In the genomic region with DNA sequence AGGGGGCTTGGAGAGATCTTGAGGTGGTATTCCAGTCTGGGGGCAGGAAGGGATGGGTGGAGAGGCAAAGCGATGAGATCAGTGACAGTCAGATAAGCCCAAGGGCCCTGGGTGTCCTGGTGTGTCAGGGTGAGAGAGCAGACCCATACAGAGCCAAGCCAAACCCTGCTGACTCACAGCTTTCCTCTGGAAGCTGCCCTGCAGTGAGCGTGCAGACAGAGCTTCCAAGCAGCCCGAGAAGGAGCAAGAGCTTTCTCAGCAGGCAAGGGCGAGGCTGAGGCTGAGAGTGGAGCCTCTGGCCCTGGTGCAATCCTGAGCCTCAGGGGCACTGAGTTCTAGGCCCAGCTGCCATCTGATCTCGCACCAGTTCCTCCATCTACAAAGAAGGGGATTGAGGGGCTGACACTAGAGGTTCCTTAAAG, we compare ENCODE assay signal across 10 cellular contexts.
DNase-seq lines count a peak whose midpoint lies in the region; ATAC-seq and TF ChIP-seq lines count a peak whose summit lies in the region.
"Had no signal": no experiment of that assay in that cellular context is flagged by ENCODE, and none has a peak within 500 bp of the region (broad histone marks: within the 10 kb centered on the region; RNA-seq: fewer than 3 reads in every experiment).

No MANE protein-coding gene starts in this region.

- H3K27ac ChIP-seq in right cardiac atrium (ENCODE audit: low read length) (peak overlapping the region; percentile 13), thyroid gland (no peak overlapping the region)

- H3K4me1 ChIP-seq in right cardiac atrium (ENCODE audit: control insufficient read depth, insufficient read depth, low read length), result peaks cover 4% of the 10 kb centered on the region
- H3K4me1 ChIP-seq in skeletal muscle satellite cell (ENCODE audit: control insufficient read depth, insufficient read depth, low read length), result peaks cover 30% of the 10 kb centered on the region
- no peaks in the 10 kb centered on the region for H3K4me1 ChIP-seq in thyroid gland

- TF ChIP-seq CTCF in thyroid gland (IDR thresholded peaks at IDR 0.05), result no peak

- H3K36me3 ChIP-seq in skeletal muscle satellite cell (ENCODE audit: insufficient read depth, low read length), result no peaks in the 10 kb centered on the region
- H3K36me3 ChIP-seq in thyroid gland, result no peaks in the 10 kb centered on the region

- H3K27me3 ChIP-seq in right cardiac atrium (ENCODE audit: control insufficient read depth, insufficient read depth) (no peaks in the 10 kb centered on the region), skeletal muscle satellite cell (ENCODE audit: control insufficient read depth, insufficient read depth, low read length) (no peaks in the 10 kb centered on the region), thyroid gland (no peaks in the 10 kb centered on the region)

- intact Hi-C loops in right cardiac atrium (cut with DNase I) (no loop called here), thyroid gland (cut with DNase I) (no loop called here)

- peak overlapping the region; percentile 70 for H3K9ac ChIP-seq in skeletal muscle satellite cell (ENCODE audit: low read depth, low read length)

- WGBS in right cardiac atrium, result 47% methylated on average over 5 of the region's 5 CpGs
- WGBS in thyroid gland, 2 donors, result 82 to 84% methylated on average over 4 of the region's 5 CpGs

- H3K4me3 ChIP-seq in right cardiac atrium (ENCODE audit: low read length) (no peak overlapping the region), skeletal muscle satellite cell (ENCODE audit: low read length) (no peak overlapping the region), thyroid gland (replicated peaks in 1 of 3) (no peak overlapping the region)
- H3K4me3 ChIP-seq: dorsolateral prefrontal cortex had no signal

- peak; percentile 95 to 97 for ATAC-seq in right cardiac atrium
- no peak for ATAC-seq in HG02981 (IDR thresholded peaks at IDR 0.05; ENCODE audit: unreplicated experiment)
- no peak for ATAC-seq in GM21526 (IDR thresholded peaks at IDR 0.05; ENCODE audit: low FRiP score, unreplicated experiment)

- TF ChIP-seq POLR2A in thyroid gland (IDR thresholded peaks at IDR 0.05), result no peak

- H3K9me3 ChIP-seq in right cardiac atrium (ENCODE audit: control insufficient read depth, low read length) (no peaks in the 10 kb centered on the region), skeletal muscle satellite cell (replicated peaks; ENCODE audit: low read length) (no peaks in the 10 kb centered on the region), thyroid gland (no peaks in the 10 kb centered on the region)

- peak; percentile 85 for DNase-seq in H4 (ENCODE audit: low spot score)
- DNase-seq in amniotic stem cell (lab: John Stamatoyannopoulos, UW), result peak; percentile 92
- DNase-seq in right cardiac atrium, result peak; percentile 77 to 85 (median 80)
- DNase-seq in activated CD4-positive, alpha-beta T cell treated with anti-CD3 and anti-CD28 coated beads for 48 hours, result no peak
- DNase-seq in thyroid gland, result no peak
- DNase-seq: dorsolateral prefrontal cortex; stimulated activated CD4-positive, alpha-beta T cell treated with anti-CD3 and anti-CD28 coated beads, Interleukin-15, amount 100 ng/mL, for 24 hours had no signal

- H3K4me2 ChIP-seq in skeletal muscle satellite cell (ENCODE audit: low read length), result peak overlapping the region; percentile 24

Comparison
In these comparisons a context has a peak if more than half of its experiments do, and no peak if none do; other contexts are left out.
1. DNase-seq: peak in H4 (single experiment), amniotic stem cell (single experiment) and right cardiac atrium (3 of 3); none in activated CD4-positive, alpha-beta T cell treated with anti-CD3 and anti-CD28 coated beads for 48 hours (single experiment) and thyroid gland (0 of 2).
2. ATAC-seq: peak in right cardiac atrium (2 of 2); none in HG02981 (single experiment) and GM21526 (single experiment).